34 cellular contexts compared by ENCODE assay signal in genomic region chr3:125379483-125379882, GRCh38.
"Had no signal": no experiment of that assay in that cellular context is flagged by ENCODE, and none has a peak within 500 bp of the region (broad histone marks: within the 10 kb centered on the region; RNA-seq: fewer than 3 reads in every experiment).

No MANE protein-coding gene starts in this region.

- H3K4me1 ChIP-seq: breast epithelium had no signal

- FAIRE-seq: astrocyte, bronchial epithelial cell had no signal

- ATAC-seq: activated naive CD4-positive, alpha-beta T cell treated with anti-CD3 and anti-CD28 coated beads, Interleukin-2, amount 50 U/mL, for 72 hours; activated naive CD8-positive, alpha-beta T cell treated with anti-CD3 and anti-CD28 coated beads, Interleukin-2, amount 50 U/mL, for 24 hours; activated T-cell treated with anti-CD3 and anti-CD28 coated beads, Interleukin-2, amount 50 U/mL, for 4 hours; activated T-cell treated with anti-CD3 and anti-CD28 coated beads, Interleukin-2, amount 50 U/mL, for 72 hours; activated T-helper 17 cell treated with anti-CD3 and anti-CD28 coated beads, Interleukin-2, amount 50 U/mL, for 72 hours; body of pancreas had no signal

- DNase-seq: activated effector memory CD4-positive, alpha-beta T cell treated with anti-CD3 and anti-CD28 coated beads, Interleukin-2, amount 50 U/mL, for 16 hours; activated effector memory CD4-positive, alpha-beta T cell treated with Interleukin-2 at 50 U/mL for 16 hours; activated gamma-delta T cell; activated gamma-delta T cell treated with Interleukin-2 at 50 U/mL for 16 hours; activated naive CD4-positive, alpha-beta T cell; activated naive CD4-positive, alpha-beta T cell treated with anti-CD3 and anti-CD28 coated beads for 36 hours; activated naive CD4-positive, alpha-beta T cell treated with anti-CD3 and anti-CD28 coated beads, Interleukin-2, amount 10 ng/mL, durations not matched to agents 7 days and 5 days; activated naive CD4-positive, alpha-beta T cell treated with anti-CD3 and anti-CD28 coated beads, Interleukin-2, amount 50 U/mL, for 16 hours; activated naive CD4-positive, alpha-beta T cell treated with Interleukin-2 at 50 U/mL for 16 hours; activated naive CD8-positive, alpha-beta T cell treated with anti-CD3 and anti-CD28 coated beads for 36 hours; activated naive CD8-positive, alpha-beta T cell treated with anti-CD3 and anti-CD28 coated beads, Interleukin-2, amount 10 ng/mL, durations not matched to agents 7 days and 5 days; activated naive CD8-positive, alpha-beta T cell treated with anti-CD3 and anti-CD28 coated beads, Interleukin-2, amount 50 U/mL, for 24 hours; activated T-cell treated with anti-CD3 and anti-CD28 coated beads, Interleukin-2, amount 50 U/mL, for 1 hour; activated T-cell treated with anti-CD3 and anti-CD28 coated beads, Interleukin-2, amount 50 U/mL, for 24 hours; activated T-cell treated with anti-CD3 and anti-CD28 coated beads, Interleukin-2, amount 50 U/mL, for 4 hours; activated T-cell treated with anti-CD3 and anti-CD28 coated beads, Interleukin-2, amount 50 U/mL, for 48 hours; activated T-cell treated with anti-CD3 and anti-CD28 coated beads, Interleukin-2, amount 50 U/mL, for 72 hours; adrenal gland; amniotic stem cell; amygdala; anterior cingulate cortex; aorta; body of pancreas; brain microvascular endothelial cell; caudate nucleus; central memory CD4-positive, alpha-beta T cell; cerebellar nuclear complex had no signal

- H3K9me3 ChIP-seq: adrenal gland, ascending aorta, body of pancreas, breast epithelium had no signal

- H3K27me3 ChIP-seq: adrenal gland, ascending aorta, body of pancreas, brain microvascular endothelial cell, breast epithelium, cardiac muscle cell had no signal

- H3K27ac ChIP-seq: adrenal gland, ascending aorta, body of pancreas, brain microvascular endothelial cell, breast epithelium, cardiac muscle cell had no signal

- H3K36me3 ChIP-seq: adrenal gland, ascending aorta, brain microvascular endothelial cell, breast epithelium, cardiac muscle cell had no signal

- H3K4me3 ChIP-seq: adrenal gland, ascending aorta, body of pancreas, breast epithelium, cardiac muscle cell had no signal
